In the genomic region with DNA sequence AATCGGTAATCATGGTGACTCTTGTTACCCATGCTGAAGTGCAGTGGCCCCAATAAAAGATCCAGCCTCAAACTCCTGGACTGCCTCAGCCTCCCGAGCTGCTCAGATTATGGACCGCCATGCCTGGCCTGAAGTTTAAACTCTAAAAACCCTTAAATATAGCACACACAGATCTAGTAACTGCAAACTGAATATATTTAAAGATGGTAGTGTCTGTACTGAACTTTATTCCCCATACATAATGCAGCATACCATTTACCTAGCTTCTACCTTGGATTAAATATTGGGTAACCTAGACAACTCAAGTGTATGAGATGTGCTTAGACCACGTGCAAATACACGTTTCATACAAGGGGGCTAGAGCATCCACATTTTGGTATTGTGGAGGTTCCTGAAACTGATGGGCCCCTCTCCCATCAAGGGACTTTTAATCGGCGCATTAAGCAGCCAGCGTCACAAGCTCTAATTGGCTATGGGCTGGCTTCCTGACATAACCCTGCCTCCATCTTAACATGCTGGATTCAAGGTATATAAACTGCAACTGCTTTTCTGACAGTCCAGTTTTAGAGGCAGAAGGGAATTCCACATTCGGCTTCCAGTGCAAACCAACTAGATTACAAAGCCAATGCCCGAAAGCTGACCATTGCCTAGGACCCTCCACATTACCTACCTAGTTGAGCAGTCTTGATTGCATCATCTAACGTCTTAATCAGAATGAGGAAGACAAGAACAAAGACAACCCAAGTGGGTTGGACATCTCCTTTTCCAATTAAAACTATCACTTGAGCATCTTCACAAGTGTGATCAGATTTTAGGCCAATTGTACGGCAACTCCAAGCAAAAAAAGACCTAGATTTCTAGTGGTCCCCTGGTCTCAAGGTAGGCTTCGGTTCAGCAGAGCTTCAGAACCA, we compare ENCODE assay signal across 10 cellular contexts. TPM values are rescaled to one million over a fixed set of nuclear protein-coding genes. Genes with fewer than 3 reads are reported as not detected.
DNase-seq lines count a peak whose midpoint lies in the region; ATAC-seq and TF ChIP-seq lines count a peak whose summit lies in the region.
"Had no signal": no experiment of that assay in that cellular context is flagged by ENCODE, and none has a peak within 500 bp of the region (broad histone marks: within the 10 kb centered on the region; RNA-seq: fewer than 3 reads in every experiment).

No MANE protein-coding gene starts in this region.

- peaks cover under 1 to 50% (median 9%) of the 10 kb centered on the region in 3 donors for H3K4me1 ChIP-seq in gastroesophageal sphincter

- peak overlapping the region; percentile 81 for H3K27ac Mint-ChIP-seq in activated CD4-positive, alpha-beta memory T cell treated with anti-CD3 and anti-CD28 coated beads for 36 hours
- H3K27ac Mint-ChIP-seq in natural killer cell treated with Interleukin-12 subunit alpha and Interleukin-12 subunit beta and Interleukin-15 and Interleukin-18, amount 100 ng/mL, for 72 hours: peak overlapping the region; percentile 80 to 86

- no peak overlapping the region for H3K4me3 ChIP-seq in gastroesophageal sphincter

- POLR2A ChIA-PET in activated CD4-positive, alpha-beta memory T cell treated with anti-CD3 and anti-CD28 coated beads for 36 hours (lab: Charles Lee): interaction anchor here (0.6 to 4.0 kb wide), 11 partner anchors 8 to 331 kb away, joined by 3 to 142 read pairs (median 3); a partner anchor contains a TSS

- peak overlapping the region; percentile 10 for H3K4me3 Mint-ChIP-seq in activated CD4-positive, alpha-beta memory T cell treated with anti-CD3 and anti-CD28 coated beads for 36 hours
- H3K4me3 Mint-ChIP-seq in natural killer cell treated with Interleukin-12 subunit alpha and Interleukin-12 subunit beta and Interleukin-15 and Interleukin-18, amount 100 ng/mL, for 72 hours: peak overlapping the region; percentile 27

- TF ChIP-seq CTCF in gastroesophageal sphincter (IDR thresholded peaks at IDR 0.05): no peak

- H3K36me3 Mint-ChIP-seq in activated CD4-positive, alpha-beta memory T cell treated with anti-CD3 and anti-CD28 coated beads for 36 hours: peaks cover 74% of the 10 kb centered on the region
- peaks cover 54% of the 10 kb centered on the region for H3K36me3 Mint-ChIP-seq in natural killer cell treated with Interleukin-12 subunit alpha and Interleukin-12 subunit beta and Interleukin-15 and Interleukin-18, amount 100 ng/mL, for 72 hours

- no peak for TF ChIP-seq POLR2A in gastroesophageal sphincter (IDR thresholded peaks at IDR 0.05)

- DNase-seq in ELF-1 (ENCODE audit: low read depth, low spot score): peak; percentile 54
- peak; percentile 60 for DNase-seq in KBM-7
- DNase-seq in activated CD4-positive, alpha-beta memory T cell treated with anti-CD3 and anti-CD28 coated beads for 36 hours: no peak
- no peak for DNase-seq in natural killer cell treated with Interleukin-12 subunit alpha and Interleukin-12 subunit beta and Interleukin-15 and Interleukin-18, amount 100 ng/mL, for 72 hours (ENCODE audit: low spot score)
- no peak for DNase-seq in superior temporal gyrus (ENCODE audit: extremely low spot score)
- DNase-seq in NCI-H446 (lab: John Stamatoyannopoulos, UW): no peak
- DNase-seq: amygdala; NCI-H1092; stimulated activated CD4-positive, alpha-beta T cell treated with anti-CD3 and anti-CD28 coated beads, Interleukin-2, amount 100 ng/mL, for 24 hours had no signal

- TF ChIP-seq EP300 in gastroesophageal sphincter (IDR thresholded peaks at IDR 0.05): no peak

- in situ Hi-C loops in KBM-7 (cut with MboI; ENCODE audit: low pct_unique_long_range_greater_than_20kb, low sequenced_read_pairs): no loop called here

- intact Hi-C loops in activated CD4-positive, alpha-beta memory T cell treated with anti-CD3 and anti-CD28 coated beads for 36 hours (cut with micrococcal nuclease): loop anchor here (1.0 kb wide), 2 partner anchors 9 to 31 kb away; no protein-coding TSS in a partner anchor

- 70 to 81% methylated on average over 7 to 8 of the region's 13 CpGs for WGBS in gastroesophageal sphincter (ENCODE audit: low coverage in 1 of 2), 2 donors

- H3K27me3 ChIP-seq in gastroesophageal sphincter: no peaks in the 10 kb centered on the region

- H3K36me3 ChIP-seq in gastroesophageal sphincter: peaks cover 30 to 63% of the 10 kb centered on the region in 2 donors

- ATAC-seq in natural killer cell treated with Interleukin-12 subunit alpha and Interleukin-12 subunit beta and Interleukin-15 and Interleukin-18, amount 100 ng/mL, for 72 hours: peak; percentile 46 to 58
- ATAC-seq in gastroesophageal sphincter: no peak

- peak overlapping the region in 1 of 4 donors; percentile 20 for H3K27ac ChIP-seq in gastroesophageal sphincter

- peaks cover 71% of the 10 kb centered on the region for H3K4me1 Mint-ChIP-seq in activated CD4-positive, alpha-beta memory T cell treated with anti-CD3 and anti-CD28 coated beads for 36 hours (ENCODE audit: low read depth)
- peaks cover 73 to 77% of the 10 kb centered on the region in 2 donors for H3K4me1 Mint-ChIP-seq in natural killer cell treated with Interleukin-12 subunit alpha and Interleukin-12 subunit beta and Interleukin-15 and Interleukin-18, amount 100 ng/mL, for 72 hours (ENCODE audit: low read depth in 2 of 2)

- H3K9me3 Mint-ChIP-seq in activated CD4-positive, alpha-beta memory T cell treated with anti-CD3 and anti-CD28 coated beads for 36 hours: no peaks in the 10 kb centered on the region
- peaks cover 3% of the 10 kb centered on the region for H3K9me3 Mint-ChIP-seq in natural killer cell treated with Interleukin-12 subunit alpha and Interleukin-12 subunit beta and Interleukin-15 and Interleukin-18, amount 100 ng/mL, for 72 hours

- no peaks in the 10 kb centered on the region for H3K27me3 Mint-ChIP-seq in activated CD4-positive, alpha-beta memory T cell treated with anti-CD3 and anti-CD28 coated beads for 36 hours
- no peaks in the 10 kb centered on the region for H3K27me3 Mint-ChIP-seq in natural killer cell treated with Interleukin-12 subunit alpha and Interleukin-12 subunit beta and Interleukin-15 and Interleukin-18, amount 100 ng/mL, for 72 hours

- CTCF ChIA-PET in activated CD4-positive, alpha-beta memory T cell treated with anti-CD3 and anti-CD28 coated beads for 36 hours (lab: Charles Lee): interaction anchor here (0.5 to 3.5 kb wide), 14 partner anchors 10 to 306 kb away, joined by 3 to 22 read pairs (median 4); a partner anchor contains a TSS

- no peaks in the 10 kb centered on the region for H3K9me3 ChIP-seq in gastroesophageal sphincter

RNA-seq across cellular contexts. Expression of a gene that starts 12.9 kb away (rescaled TPM):
- total RNA-seq in activated CD4-positive, alpha-beta memory T cell treated with anti-CD3 and anti-CD28 coated beads for 36 hours: 100 to 1,000 TPM; 906 to 929 TPM
- 1,000 to 10,000 TPM in 1 of 2 donors, 100 to 1,000 TPM in 1; 824 to 1,096 TPM for total RNA-seq in natural killer cell treated with Interleukin-12 subunit alpha and Interleukin-12 subunit beta and Interleukin-15 and Interleukin-18, amount 100 ng/mL, for 72 hours
- 100 to 1,000 TPM; 171 to 210 (median 189) TPM for total RNA-seq in gastroesophageal sphincter

RNA-seq across cellular contexts. Expression of a gene that starts 13.9 kb away (rescaled TPM):
- 100 to 1,000 TPM; 278 to 281 TPM for total RNA-seq in activated CD4-positive, alpha-beta memory T cell treated with anti-CD3 and anti-CD28 coated beads for 36 hours
- total RNA-seq in natural killer cell treated with Interleukin-12 subunit alpha and Interleukin-12 subunit beta and Interleukin-15 and Interleukin-18, amount 100 ng/mL, for 72 hours: 100 to 1,000 TPM; 184 to 218 TPM
- 10 to 100 TPM; 61.1 to 92.1 (median 83.3) TPM for total RNA-seq in gastroesophageal sphincter

RNA-seq across cellular contexts. Expression of a gene that starts 35.6 kb away (rescaled TPM):
- 10 to 100 TPM; 27.3 to 30.3 TPM for total RNA-seq in activated CD4-positive, alpha-beta memory T cell treated with anti-CD3 and anti-CD28 coated beads for 36 hours
- 10 to 100 TPM; 21.3 to 29.1 TPM for total RNA-seq in natural killer cell treated with Interleukin-12 subunit alpha and Interleukin-12 subunit beta and Interleukin-15 and Interleukin-18, amount 100 ng/mL, for 72 hours
- 1 to 10 TPM in 3 of 4 donors, under 1 TPM in 1; 0.62 to 4.4 (median 2.2) TPM for total RNA-seq in gastroesophageal sphincter

Comparison
In these comparisons a context has a peak if more than half of its experiments do, and no peak if none do; other contexts are left out.
1. DNase-seq: peak in ELF-1 (single experiment) and KBM-7 (single experiment); none in activated CD4-positive, alpha-beta memory T cell treated with anti-CD3 and anti-CD28 coated beads for 36 hours (single experiment), natural killer cell treated with Interleukin-12 subunit alpha and Interleukin-12 subunit beta and Interleukin-15 and Interleukin-18, amount 100 ng/mL, for 72 hours (single experiment), superior temporal gyrus (single experiment) and NCI-H446 (0 of 2).
2. RNA of a gene that starts 35.6 kb away (total RNA-seq): 27.3 to 30.3 TPM in activated CD4-positive, alpha-beta memory T cell treated with anti-CD3 and anti-CD28 coated beads for 36 hours and 21.3 to 29.1 TPM in natural killer cell treated with Interleukin-12 subunit alpha and Interleukin-12 subunit beta and Interleukin-15 and Interleukin-18, amount 100 ng/mL, for 72 hours; 0.62 to 4.4 TPM in gastroesophageal sphincter; every median in the first group is over 4 times any median in the second.